In the genomic region with DNA sequence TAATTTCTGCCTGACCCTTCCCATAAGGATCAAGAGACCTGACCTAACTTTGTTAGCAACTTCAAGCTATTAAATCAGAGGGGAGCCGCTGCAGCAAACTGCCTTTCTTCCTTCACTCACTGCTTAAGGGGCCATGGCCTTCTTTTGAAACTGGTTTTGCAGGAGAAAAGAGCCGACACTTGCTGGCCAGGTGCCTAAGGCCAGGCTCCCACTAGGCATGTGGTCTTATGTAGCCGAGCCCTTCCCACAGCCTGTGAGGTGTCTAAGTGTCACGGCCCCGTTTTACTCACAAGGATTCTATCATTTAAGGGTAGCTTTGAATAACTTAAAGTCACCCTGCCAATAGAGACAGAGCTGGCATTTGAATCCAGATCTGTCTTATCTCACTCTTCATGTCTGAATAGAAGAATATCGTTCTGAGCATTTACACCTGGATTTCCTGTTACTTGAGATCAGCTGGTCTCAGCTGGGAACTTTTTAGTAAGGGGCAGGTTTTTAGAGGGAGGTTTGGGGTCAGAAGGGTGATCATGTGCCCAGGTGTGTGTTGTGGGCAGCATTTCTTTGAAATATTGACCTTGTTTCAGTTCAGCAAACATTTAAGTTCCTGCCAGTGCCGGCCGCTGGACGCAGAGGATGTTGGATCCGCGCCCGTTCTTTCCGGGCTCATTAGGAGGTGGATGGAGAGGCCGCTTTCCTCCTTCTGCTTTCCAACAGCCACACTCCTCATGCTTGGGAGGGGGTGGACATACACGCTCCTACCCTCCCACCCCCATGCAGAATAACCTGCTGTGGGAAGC, we compare ENCODE assay signal across 9 cellular contexts.
DNase-seq lines count a peak whose midpoint lies in the region; ATAC-seq, FAIRE-seq and TF ChIP-seq lines count a peak whose summit lies in the region.
"Had no signal": no experiment of that assay in that cellular context is flagged by ENCODE, and none has a peak within 500 bp of the region (broad histone marks: within the 10 kb centered on the region; RNA-seq: fewer than 3 reads in every experiment).

No MANE protein-coding gene starts in this region.

- DNase-seq in LNCaP clone FGC (ENCODE audit: low read depth) (peak; percentile 85), amygdala (lab: John Stamatoyannopoulos, UW) (peak in 30 of 56 donors; percentile 13 to 72 (median 50)), sciatic nerve (ENCODE audit: low spot score) (peak; percentile 88), NCI-H345 (lab: John Stamatoyannopoulos, UW) (no peak), MV-4-11 (lab: John Stamatoyannopoulos, UW) (no peak)
- DNase-seq: stimulated activated CD4-positive, alpha-beta T cell treated with anti-CD3 and anti-CD28 coated beads, Interleukin-4, amount 100 ng/mL, for 1 hour had no signal

- ATAC-seq in sciatic nerve (peak; percentile 80), HG03280 (IDR thresholded peaks at IDR 0.05; ENCODE audit: unreplicated experiment) (no peak), GM18909 (IDR thresholded peaks at IDR 0.05; ENCODE audit: poor library complexity, unreplicated experiment) (no peak)

- peak; percentile 83 for FAIRE-seq in islet of Langerhans (lab: Jason Lieb, UNC)

- intact Hi-C loops in sciatic nerve (cut with DNase I) = no loop called here

- no peak for TF ChIP-seq CTCF in LNCaP clone FGC (IDR thresholded peaks at IDR 0.05; ENCODE audit: control insufficient read depth, extremely low read depth, insufficient read depth)

- H3K4me3 ChIP-seq in LNCaP clone FGC (ENCODE audit: low read depth, low read length) = peak overlapping the region; percentile 5; the same call in 1 of the 2 replicates

Comparison
In these comparisons a context has a peak if more than half of its experiments do, and no peak if none do; other contexts are left out.
1. DNase-seq: peak in LNCaP clone FGC (single experiment), amygdala (30 of 56) and sciatic nerve (single experiment); none in NCI-H345 (single experiment) and MV-4-11 (single experiment).